8 cellular contexts compared by ENCODE assay signal in the genomic region with DNA sequence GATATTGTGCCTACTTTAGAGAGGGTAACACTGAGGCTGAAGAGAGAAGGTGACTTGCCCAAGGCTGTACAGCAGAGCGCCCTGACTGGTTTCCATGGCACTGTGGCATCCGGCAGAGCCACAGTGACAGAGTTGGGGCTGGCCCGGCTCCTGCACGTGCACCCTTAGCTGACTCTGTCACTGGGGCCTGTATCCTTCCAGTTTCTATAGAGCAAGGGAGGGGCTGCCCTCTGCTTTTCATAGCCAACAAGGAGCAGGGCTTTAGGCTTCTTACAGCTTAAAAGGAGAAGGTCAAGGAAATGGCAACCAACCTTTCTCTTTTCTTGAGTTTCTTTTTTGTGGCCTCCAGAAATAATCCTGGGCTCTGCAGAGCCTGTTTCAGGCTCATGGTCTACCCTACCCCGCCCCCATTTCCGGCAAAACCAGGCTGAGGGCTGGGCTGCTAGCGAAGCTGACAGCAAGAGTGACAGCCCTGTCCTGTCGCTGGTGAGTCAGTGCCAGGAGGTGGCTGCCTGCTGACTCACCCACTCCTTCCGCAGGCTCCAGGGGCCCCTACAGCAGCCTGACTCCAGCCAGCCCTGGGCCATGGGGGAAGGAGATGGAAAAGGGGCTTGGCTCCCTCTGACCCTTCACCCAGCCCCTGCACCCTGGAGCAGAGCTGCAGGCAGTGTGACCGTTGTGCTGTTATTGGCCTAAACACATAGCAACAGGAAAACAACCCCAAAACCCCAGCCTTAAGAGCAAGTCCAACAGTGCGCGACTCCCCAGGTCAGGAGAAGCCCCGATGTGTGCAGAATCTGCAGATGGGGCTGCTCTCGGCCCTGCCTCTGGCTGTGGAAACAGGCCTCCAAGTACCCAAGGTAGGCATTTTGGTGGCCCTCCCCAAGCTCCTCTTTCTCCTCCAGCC. TPM values are rescaled to one million over a fixed set of nuclear protein-coding genes. Genes with fewer than 3 reads are reported as not detected.
DNase-seq lines count a peak whose midpoint lies in the region; ATAC-seq and TF ChIP-seq lines count a peak whose summit lies in the region.

No MANE protein-coding gene starts in this region.

- no peak for TF ChIP-seq CTCF in endodermal cell (conservative IDR thresholded peaks at IDR 0.05)

- no peaks in the 10 kb centered on the region for H3K9me3 Mint-ChIP-seq in endodermal cell

- H3K9ac ChIP-seq in endodermal cell (ENCODE audit: extremely low read depth, low read length, poor library complexity, severe bottlenecking) = peak overlapping the region; percentile 20
- peak overlapping the region; percentile 29 for H3K9ac ChIP-seq in mucosa of stomach (ENCODE audit: low read length)

- peak; percentile 32 for DNase-seq in NCI-H1436 treated with DMSO at 0.1 percent for 48 hours (lab: John Stamatoyannopoulos, UW)
- DNase-seq in NCI-H1436 (lab: John Stamatoyannopoulos, UW) = no peak
- DNase-seq in NK-92 treated with Interleukin-12 subunit alpha and Interleukin-12 subunit beta, amount 100 ng/mL, for 24 hours (lab: John Stamatoyannopoulos, UW) = peak; percentile 93
- peak; percentile 89 to 92 for DNase-seq in activated CD8-positive, alpha-beta memory T cell treated with anti-CD3 and anti-CD28 coated beads for 4 hours (ENCODE audit: low read depth in 2 of 2)
- DNase-seq in endodermal cell = peak; percentile 93
- peak; percentile 93 to 94 for DNase-seq in stimulated activated CD8-positive, alpha-beta memory T cell treated with anti-CD3 and anti-CD28 coated beads, Interleukin-7, amount 100 ng/mL, for 4 hours (ENCODE audit: low read depth in 2 of 2)

- WGBS in endodermal cell (ENCODE audit: insufficient coverage in 1 of 2, insufficient read length in 1 of 2), 2 experiments = 47 to 63% methylated on average over 7 to 14 of the region's 14 CpGs

- peak; percentile 83 for ATAC-seq in HG02943 (IDR thresholded peaks at IDR 0.05; ENCODE audit: low read depth, unreplicated experiment)

- H3K27me3 Mint-ChIP-seq in endodermal cell (ENCODE audit: insufficient read depth) = no peaks in the 10 kb centered on the region

- H3K4me1 ChIP-seq in endodermal cell (ENCODE audit: control insufficient read depth, insufficient read depth, low read length) (peaks cover 7% of the 10 kb centered on the region), mucosa of stomach (ENCODE audit: control insufficient read depth, insufficient read depth, low read length) (peaks cover 86% of the 10 kb centered on the region)

- H3K4me3 Mint-ChIP-seq in endodermal cell = no peak overlapping the region

- no peak overlapping the region for H3K4me3 ChIP-seq in endodermal cell (ENCODE audit: low read length)
- H3K4me3 ChIP-seq in mucosa of stomach (ENCODE audit: low read length) = peak overlapping the region; percentile 14

- peak overlapping the region; percentile 70 for H3K27ac Mint-ChIP-seq in endodermal cell

- peak overlapping the region; percentile 38 for H3K27ac ChIP-seq in endodermal cell (ENCODE audit: low read depth, low read length)

- H3K27me3 ChIP-seq in endodermal cell (ENCODE audit: control insufficient read depth, insufficient read depth, low read length, poor library complexity, severe bottlenecking) (no peaks in the 10 kb centered on the region), mucosa of stomach (ENCODE audit: control insufficient read depth, insufficient read depth, low read length) (no peaks in the 10 kb centered on the region)

- H3K9me3 ChIP-seq in endodermal cell (ENCODE audit: control insufficient read depth, low read length) (no peaks in the 10 kb centered on the region), mucosa of stomach (ENCODE audit: control insufficient read depth, low read length) (no peaks in the 10 kb centered on the region)

- H3K4me1 Mint-ChIP-seq in endodermal cell = peaks cover 28% of the 10 kb centered on the region

- H3K36me3 ChIP-seq in endodermal cell (ENCODE audit: control insufficient read depth, insufficient read depth, low read length) (no peaks in the 10 kb centered on the region), mucosa of stomach (ENCODE audit: control insufficient read depth, insufficient read depth, low read length) (no peaks in the 10 kb centered on the region)

- H3K36me3 Mint-ChIP-seq in endodermal cell (ENCODE audit: low read depth) = no peaks in the 10 kb centered on the region

RNA-seq across cellular contexts. Expression of a gene that starts 29.8 kb away (rescaled TPM):
- 10 to 100 TPM; 43.1 to 56.5 TPM for total RNA-seq in endodermal cell
- polyA plus RNA-seq in endodermal cell (2013, experiment 1 of 2) = 25.6 TPM
- polyA plus RNA-seq in endodermal cell (2013, experiment 2 of 2) = 24.6 TPM
